ENCODE assay signal across 1 cellular context in the genomic region with DNA sequence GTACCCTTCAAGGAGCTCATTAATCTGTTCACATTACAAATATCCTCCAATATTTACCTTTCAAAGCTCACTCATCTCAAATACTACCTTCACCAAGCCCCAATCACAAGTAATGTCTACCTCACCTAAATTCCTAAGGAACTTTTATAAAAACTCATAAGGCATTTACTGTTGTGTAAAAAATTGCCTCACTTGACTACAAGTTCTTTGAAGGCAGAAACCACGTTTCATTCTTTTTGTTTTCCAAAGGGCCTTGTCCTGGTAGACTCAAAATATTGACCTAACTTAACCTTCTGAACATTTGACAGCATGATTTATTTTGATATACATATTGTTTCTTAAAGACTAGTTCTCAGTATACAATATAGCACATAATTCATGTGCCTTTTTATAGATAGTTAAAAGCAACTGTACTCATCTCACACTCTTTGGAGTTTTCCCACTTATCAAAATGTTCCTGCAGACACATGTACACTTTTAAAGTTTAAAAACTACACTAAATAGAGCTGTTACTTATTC.
TF ChIP-seq lines count a peak whose summit lies in the region.

No MANE protein-coding gene starts in this region.

TF ChIP-seq in GM23338, 12 proteins besides CTCF, POLR2A, EP300 and RAD21:
- TF ChIP-seq NANOG (IDR thresholded peaks at IDR 0.05; ENCODE audit: borderline replicate concordance) (no peak), EZH2phosphoT487 (IDR thresholded peaks at IDR 0.05; ENCODE audit: unreplicated experiment) (no peak), JUNB (IDR thresholded peaks at IDR 0.05; ENCODE audit: unreplicated experiment) (no peak), EZH2 (IDR thresholded peaks at IDR 0.05; ENCODE audit: low read depth, unreplicated experiment) (no peak), STAT1 (IDR thresholded peaks at IDR 0.05; ENCODE audit: unreplicated experiment) (no peak), ZNF114 (CRISPR knock-in tag; IDR thresholded peaks at IDR 0.05) (no peak), CREB1 (CRISPR knock-in tag; IDR thresholded peaks at IDR 0.05; ENCODE audit: low read depth) (no peak), POLR2AphosphoS5 (IDR thresholded peaks at IDR 0.05; ENCODE audit: low read depth) (no peak), ZNF331 (CRISPR knock-in tag; IDR thresholded peaks at IDR 0.05; ENCODE audit: low read depth) (no peak)
- TF ChIP-seq, protein P1, sequence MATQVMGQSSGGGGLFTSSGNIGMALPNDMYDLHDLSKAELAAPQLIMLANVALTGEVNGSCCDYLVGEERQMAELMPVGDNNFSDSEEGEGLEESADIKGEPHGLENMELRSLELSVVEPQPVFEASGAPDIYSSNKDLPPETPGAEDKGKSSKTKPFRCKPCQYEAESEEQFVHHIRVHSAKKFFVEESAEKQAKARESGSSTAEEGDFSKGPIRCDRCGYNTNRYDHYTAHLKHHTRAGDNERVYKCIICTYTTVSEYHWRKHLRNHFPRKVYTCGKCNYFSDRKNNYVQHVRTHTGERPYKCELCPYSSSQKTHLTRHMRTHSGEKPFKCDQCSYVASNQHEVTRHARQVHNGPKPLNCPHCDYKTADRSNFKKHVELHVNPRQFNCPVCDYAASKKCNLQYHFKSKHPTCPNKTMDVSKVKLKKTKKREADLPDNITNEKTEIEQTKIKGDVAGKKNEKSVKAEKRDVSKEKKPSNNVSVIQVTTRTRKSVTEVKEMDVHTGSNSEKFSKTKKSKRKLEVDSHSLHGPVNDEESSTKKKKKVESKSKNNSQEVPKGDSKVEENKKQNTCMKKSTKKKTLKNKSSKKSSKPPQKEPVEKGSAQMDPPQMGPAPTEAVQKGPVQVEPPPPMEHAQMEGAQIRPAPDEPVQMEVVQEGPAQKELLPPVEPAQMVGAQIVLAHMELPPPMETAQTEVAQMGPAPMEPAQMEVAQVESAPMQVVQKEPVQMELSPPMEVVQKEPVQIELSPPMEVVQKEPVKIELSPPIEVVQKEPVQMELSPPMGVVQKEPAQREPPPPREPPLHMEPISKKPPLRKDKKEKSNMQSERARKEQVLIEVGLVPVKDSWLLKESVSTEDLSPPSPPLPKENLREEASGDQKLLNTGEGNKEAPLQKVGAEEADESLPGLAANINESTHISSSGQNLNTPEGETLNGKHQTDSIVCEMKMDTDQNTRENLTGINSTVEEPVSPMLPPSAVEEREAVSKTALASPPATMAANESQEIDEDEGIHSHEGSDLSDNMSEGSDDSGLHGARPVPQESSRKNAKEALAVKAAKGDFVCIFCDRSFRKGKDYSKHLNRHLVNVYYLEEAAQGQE (IDR thresholded peaks at IDR 0.05; ENCODE audit: unreplicated experiment) = no peak
- TF ChIP-seq, protein P2, sequence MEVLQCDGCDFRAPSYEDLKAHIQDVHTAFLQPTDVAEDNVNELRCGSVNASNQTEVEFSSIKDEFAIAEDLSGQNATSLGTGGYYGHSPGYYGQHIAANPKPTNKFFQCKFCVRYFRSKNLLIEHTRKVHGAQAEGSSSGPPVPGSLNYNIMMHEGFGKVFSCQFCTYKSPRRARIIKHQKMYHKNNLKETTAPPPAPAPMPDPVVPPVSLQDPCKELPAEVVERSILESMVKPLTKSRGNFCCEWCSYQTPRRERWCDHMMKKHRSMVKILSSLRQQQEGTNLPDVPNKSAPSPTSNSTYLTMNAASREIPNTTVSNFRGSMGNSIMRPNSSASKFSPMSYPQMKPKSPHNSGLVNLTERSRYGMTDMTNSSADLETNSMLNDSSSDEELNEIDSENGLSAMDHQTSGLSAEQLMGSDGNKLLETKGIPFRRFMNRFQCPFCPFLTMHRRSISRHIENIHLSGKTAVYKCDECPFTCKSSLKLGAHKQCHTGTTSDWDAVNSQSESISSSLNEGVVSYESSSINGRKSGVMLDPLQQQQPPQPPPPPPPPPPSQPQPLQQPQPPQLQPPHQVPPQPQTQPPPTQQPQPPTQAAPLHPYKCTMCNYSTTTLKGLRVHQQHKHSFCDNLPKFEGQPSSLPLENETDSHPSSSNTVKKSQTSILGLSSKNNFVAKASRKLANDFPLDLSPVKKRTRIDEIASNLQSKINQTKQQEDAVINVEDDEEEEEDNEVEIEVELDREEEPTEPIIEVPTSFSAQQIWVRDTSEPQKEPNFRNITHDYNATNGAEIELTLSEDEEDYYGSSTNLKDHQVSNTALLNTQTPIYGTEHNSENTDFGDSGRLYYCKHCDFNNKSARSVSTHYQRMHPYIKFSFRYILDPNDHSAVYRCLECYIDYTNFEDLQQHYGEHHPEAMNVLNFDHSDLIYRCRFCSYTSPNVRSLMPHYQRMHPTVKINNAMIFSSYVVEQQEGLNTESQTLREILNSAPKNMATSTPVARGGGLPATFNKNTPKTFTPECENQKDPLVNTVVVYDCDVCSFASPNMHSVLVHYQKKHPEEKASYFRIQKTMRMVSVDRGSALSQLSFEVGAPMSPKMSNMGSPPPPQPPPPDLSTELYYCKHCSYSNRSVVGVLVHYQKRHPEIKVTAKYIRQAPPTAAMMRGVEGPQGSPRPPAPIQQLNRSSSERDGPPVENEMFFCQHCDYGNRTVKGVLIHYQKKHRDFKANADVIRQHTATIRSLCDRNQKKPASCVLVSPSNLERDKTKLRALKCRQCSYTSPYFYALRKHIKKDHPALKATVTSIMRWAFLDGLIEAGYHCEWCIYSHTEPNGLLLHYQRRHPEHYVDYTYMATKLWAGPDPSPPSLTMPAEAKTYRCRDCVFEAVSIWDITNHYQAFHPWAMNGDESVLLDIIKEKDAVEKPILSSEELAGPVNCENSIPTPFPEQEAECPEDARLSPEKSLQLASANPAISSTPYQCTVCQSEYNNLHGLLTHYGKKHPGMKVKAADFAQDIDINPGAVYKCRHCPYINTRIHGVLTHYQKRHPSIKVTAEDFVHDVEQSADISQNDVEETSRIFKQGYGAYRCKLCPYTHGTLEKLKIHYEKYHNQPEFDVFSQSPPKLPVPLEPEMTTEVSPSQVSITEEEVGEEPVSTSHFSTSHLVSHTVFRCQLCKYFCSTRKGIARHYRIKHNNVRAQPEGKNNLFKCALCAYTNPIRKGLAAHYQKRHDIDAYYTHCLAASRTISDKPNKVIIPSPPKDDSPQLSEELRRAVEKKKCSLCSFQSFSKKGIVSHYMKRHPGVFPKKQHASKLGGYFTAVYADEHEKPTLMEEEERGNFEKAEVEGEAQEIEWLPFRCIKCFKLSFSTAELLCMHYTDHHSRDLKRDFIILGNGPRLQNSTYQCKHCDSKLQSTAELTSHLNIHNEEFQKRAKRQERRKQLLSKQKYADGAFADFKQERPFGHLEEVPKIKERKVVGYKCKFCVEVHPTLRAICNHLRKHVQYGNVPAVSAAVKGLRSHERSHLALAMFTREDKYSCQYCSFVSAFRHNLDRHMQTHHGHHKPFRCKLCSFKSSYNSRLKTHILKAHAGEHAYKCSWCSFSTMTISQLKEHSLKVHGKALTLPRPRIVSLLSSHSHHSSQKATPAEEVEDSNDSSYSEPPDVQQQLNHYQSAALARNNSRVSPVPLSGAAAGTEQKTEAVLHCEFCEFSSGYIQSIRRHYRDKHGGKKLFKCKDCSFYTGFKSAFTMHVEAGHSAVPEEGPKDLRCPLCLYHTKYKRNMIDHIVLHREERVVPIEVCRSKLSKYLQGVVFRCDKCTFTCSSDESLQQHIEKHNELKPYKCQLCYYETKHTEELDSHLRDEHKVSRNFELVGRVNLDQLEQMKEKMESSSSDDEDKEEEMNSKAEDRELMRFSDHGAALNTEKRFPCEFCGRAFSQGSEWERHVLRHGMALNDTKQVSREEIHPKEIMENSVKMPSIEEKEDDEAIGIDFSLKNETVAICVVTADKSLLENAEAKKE (CRISPR knock-in tag; IDR thresholded peaks at IDR 0.05) = no peak
- TF ChIP-seq, protein P3, sequence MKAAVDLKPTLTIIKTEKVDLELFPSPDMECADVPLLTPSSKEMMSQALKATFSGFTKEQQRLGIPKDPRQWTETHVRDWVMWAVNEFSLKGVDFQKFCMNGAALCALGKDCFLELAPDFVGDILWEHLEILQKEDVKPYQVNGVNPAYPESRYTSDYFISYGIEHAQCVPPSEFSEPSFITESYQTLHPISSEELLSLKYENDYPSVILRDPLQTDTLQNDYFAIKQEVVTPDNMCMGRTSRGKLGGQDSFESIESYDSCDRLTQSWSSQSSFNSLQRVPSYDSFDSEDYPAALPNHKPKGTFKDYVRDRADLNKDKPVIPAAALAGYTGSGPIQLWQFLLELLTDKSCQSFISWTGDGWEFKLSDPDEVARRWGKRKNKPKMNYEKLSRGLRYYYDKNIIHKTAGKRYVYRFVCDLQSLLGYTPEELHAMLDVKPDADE (IDR thresholded peaks at IDR 0.05) = no peak
